In the genomic region with DNA sequence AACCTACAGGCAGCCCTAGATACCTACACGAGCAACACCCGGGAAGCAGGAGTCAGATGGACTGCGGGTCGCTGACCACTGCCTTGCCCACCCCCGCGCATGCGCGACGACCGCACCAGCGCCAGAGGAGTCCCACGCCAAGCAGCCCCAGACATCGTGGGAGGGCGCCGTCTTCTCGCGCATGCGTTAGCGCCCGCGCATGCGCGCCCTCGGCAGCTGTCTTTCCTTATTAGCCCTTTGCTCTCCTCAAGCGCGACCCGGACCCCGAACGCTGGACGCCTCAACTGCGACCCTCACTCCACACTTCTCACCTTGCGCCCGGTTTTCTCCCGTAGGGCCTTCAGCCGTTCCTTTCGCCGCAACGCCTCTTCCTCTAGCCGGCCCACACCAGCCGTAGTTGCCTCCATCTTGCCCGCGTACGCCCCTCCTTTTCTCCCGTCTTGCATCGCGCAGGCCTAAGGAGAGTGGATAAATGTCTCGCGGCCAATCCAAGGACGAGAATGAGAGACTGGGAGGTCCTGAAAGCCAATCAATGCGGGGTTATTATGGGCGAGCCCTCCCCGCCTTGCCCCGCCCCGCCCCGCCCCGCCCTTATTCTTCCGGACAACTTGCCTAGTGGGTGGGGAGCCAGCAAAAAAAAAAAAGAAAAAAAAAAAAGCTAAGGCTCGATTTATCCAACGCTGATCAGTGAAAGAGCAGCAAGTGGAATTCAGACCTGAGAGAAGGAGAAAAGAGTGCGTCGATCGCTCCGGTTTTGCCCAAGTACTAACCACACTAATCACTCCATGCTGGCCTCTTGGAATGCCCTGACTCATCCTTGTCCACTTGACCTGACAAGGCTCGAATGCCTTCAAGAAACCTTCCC, we compare ENCODE assay signal across 8 cellular contexts. TPM values are rescaled to one million over a fixed set of nuclear protein-coding genes. Genes with fewer than 3 reads are reported as not detected.
DNase-seq lines count a peak whose midpoint lies in the region; ATAC-seq lines count a peak whose summit lies in the region.

A gene (minus strand): TSS at position 420 of the 865 bp plus-strand sequence. CDS start 13 bp downstream, at position 407.

- no peak within 1 kb of the TSS for H2AFZ ChIP-seq in Karpas-422 (ENCODE audit: low read length)

- intact Hi-C loops in activated T-helper 1 cell treated with anti-CD3 and anti-CD28 coated beads, Interleukin-12 subunit alpha, Interleukin-12 subunit beta, Interleukin-2, Interleukin-4 antibody, amounts not matched to agents 30 ng/mL and 10 ng/mL and 1 ng/mL, durations not matched to agents 14 hours and 24 hours and 36 hours (cut with micrococcal nuclease) = loop anchor here (1.0 to 10.0 kb wide), 10 partner anchors 17 to 1282 kb away; a partner anchor contains a TSS

- H3K4me1 ChIP-seq in Karpas-422 (ENCODE audit: low read length) = peaks cover 68% of the 10 kb centered on the region

- H3K4me2 ChIP-seq in Karpas-422 (ENCODE audit: low read depth, low read length, poor library complexity, severe bottlenecking) = peak within 1 kb of the TSS; percentile 99

- peaks cover 75% of the 10 kb centered on the region for H3K79me2 ChIP-seq in Karpas-422 (ENCODE audit: low read length)

- H3K27me3 ChIP-seq in Karpas-422 (ENCODE audit: low read length) = no peaks in the 10 kb centered on the region

- no peaks in the 10 kb centered on the region for H3K9me3 ChIP-seq in Karpas-422 (ENCODE audit: low read length)

- DNase-seq in DMS53 treated with DMSO at 0.1 percent for 48 hours (lab: John Stamatoyannopoulos, UW; ENCODE audit: unreplicated experiment) (peak; percentile 69), Karpas-422 (peak; percentile 98), RKO (ENCODE audit: low spot score) (peak; percentile 100), fibroblast of gingiva (ENCODE audit: low read depth) (peak; percentile 99), naive B cell (peak; percentile 95)
- DNase-seq in activated T-helper 1 cell treated with anti-CD3 and anti-CD28 coated beads, Interleukin-12 subunit alpha, Interleukin-12 subunit beta, Interleukin-2, Interleukin-4 antibody, amounts not matched to agents 30 ng/mL and 10 ng/mL and 1 ng/mL, durations not matched to agents 14 hours and 24 hours and 36 hours (ENCODE audit: low spot score) = peak; percentile 93

- H3K9me2 ChIP-seq in Karpas-422 (replicated peaks; ENCODE audit: insufficient read depth, low read length) = no peaks in the 10 kb centered on the region

- peak within 1 kb of the TSS; percentile 100 for H3K27ac Mint-ChIP-seq in activated T-helper 1 cell treated with anti-CD3 and anti-CD28 coated beads, Interleukin-12 subunit alpha, Interleukin-12 subunit beta, Interleukin-2, Interleukin-4 antibody, amounts not matched to agents 30 ng/mL and 10 ng/mL and 1 ng/mL, durations not matched to agents 14 hours and 24 hours and 36 hours
- peak within 1 kb of the TSS; percentile 95 to 100 (median 98) for H3K27ac Mint-ChIP-seq in naive B cell
- peak within 1 kb of the TSS; percentile 98 for H3K27ac Mint-ChIP-seq in stimulated activated memory B cell treated with anti-CD40 and anti-IgM and Interleukin-4, amounts not matched to agents 10 μg/mL and 1 μg/mL and 100 μg/mL, for 72 hours

- peak within 1 kb of the TSS; percentile 97 for H3K4me3 Mint-ChIP-seq in activated T-helper 1 cell treated with anti-CD3 and anti-CD28 coated beads, Interleukin-12 subunit alpha, Interleukin-12 subunit beta, Interleukin-2, Interleukin-4 antibody, amounts not matched to agents 30 ng/mL and 10 ng/mL and 1 ng/mL, durations not matched to agents 14 hours and 24 hours and 36 hours
- H3K4me3 Mint-ChIP-seq in naive B cell = peak within 1 kb of the TSS; percentile 93 to 100 (median 100)
- H3K4me3 Mint-ChIP-seq in stimulated activated memory B cell treated with anti-CD40 and anti-IgM and Interleukin-4, amounts not matched to agents 10 μg/mL and 1 μg/mL and 100 μg/mL, for 72 hours = peak within 1 kb of the TSS; percentile 97

- peaks cover 15% of the 10 kb centered on the region for H3K36me3 Mint-ChIP-seq in activated T-helper 1 cell treated with anti-CD3 and anti-CD28 coated beads, Interleukin-12 subunit alpha, Interleukin-12 subunit beta, Interleukin-2, Interleukin-4 antibody, amounts not matched to agents 30 ng/mL and 10 ng/mL and 1 ng/mL, durations not matched to agents 14 hours and 24 hours and 36 hours (ENCODE audit: low read depth)
- H3K36me3 Mint-ChIP-seq in naive B cell = no peaks in the 10 kb centered on the region
- peaks cover 20% of the 10 kb centered on the region for H3K36me3 Mint-ChIP-seq in stimulated activated memory B cell treated with anti-CD40 and anti-IgM and Interleukin-4, amounts not matched to agents 10 μg/mL and 1 μg/mL and 100 μg/mL, for 72 hours

- peaks cover 8% of the 10 kb centered on the region for H3K36me3 ChIP-seq in Karpas-422 (ENCODE audit: insufficient read depth, low read length)

- H3K27ac ChIP-seq in Karpas-422 (ENCODE audit: low read length) = peak within 1 kb of the TSS; percentile 92

- H3K4me3 ChIP-seq in Karpas-422 (ENCODE audit: low read length) = peak within 1 kb of the TSS; percentile 95

- no peaks in the 10 kb centered on the region for H3K9me3 Mint-ChIP-seq in activated T-helper 1 cell treated with anti-CD3 and anti-CD28 coated beads, Interleukin-12 subunit alpha, Interleukin-12 subunit beta, Interleukin-2, Interleukin-4 antibody, amounts not matched to agents 30 ng/mL and 10 ng/mL and 1 ng/mL, durations not matched to agents 14 hours and 24 hours and 36 hours
- H3K9me3 Mint-ChIP-seq in naive B cell = no peaks in the 10 kb centered on the region
- no peaks in the 10 kb centered on the region for H3K9me3 Mint-ChIP-seq in stimulated activated memory B cell treated with anti-CD40 and anti-IgM and Interleukin-4, amounts not matched to agents 10 μg/mL and 1 μg/mL and 100 μg/mL, for 72 hours

- H3K4me1 Mint-ChIP-seq in activated T-helper 1 cell treated with anti-CD3 and anti-CD28 coated beads, Interleukin-12 subunit alpha, Interleukin-12 subunit beta, Interleukin-2, Interleukin-4 antibody, amounts not matched to agents 30 ng/mL and 10 ng/mL and 1 ng/mL, durations not matched to agents 14 hours and 24 hours and 36 hours (ENCODE audit: low read depth) = peaks cover 52% of the 10 kb centered on the region
- peaks cover 58 to 78% (median 62%) of the 10 kb centered on the region in 3 donors for H3K4me1 Mint-ChIP-seq in naive B cell
- H3K4me1 Mint-ChIP-seq in stimulated activated memory B cell treated with anti-CD40 and anti-IgM and Interleukin-4, amounts not matched to agents 10 μg/mL and 1 μg/mL and 100 μg/mL, for 72 hours = peaks cover 66% of the 10 kb centered on the region

- H3K9ac ChIP-seq in Karpas-422 (ENCODE audit: low read length) = peak within 1 kb of the TSS; percentile 98

- ATAC-seq in GM21786 (IDR thresholded peaks at IDR 0.05; ENCODE audit: unreplicated experiment) (peak; percentile 56), naive B cell (ENCODE audit: low read depth in 2 of 2) (peak; percentile 68 to 73)
- ATAC-seq in stimulated activated memory B cell treated with anti-CD40 and anti-IgM and Interleukin-4, amounts not matched to agents 10 μg/mL and 1 μg/mL and 100 μg/mL, for 72 hours = peak; percentile 88

- H4K20me1 ChIP-seq in Karpas-422 (ENCODE audit: insufficient read depth, low read depth, low read length) = peaks cover 12% of the 10 kb centered on the region

- no peaks in the 10 kb centered on the region for H3K27me3 Mint-ChIP-seq in activated T-helper 1 cell treated with anti-CD3 and anti-CD28 coated beads, Interleukin-12 subunit alpha, Interleukin-12 subunit beta, Interleukin-2, Interleukin-4 antibody, amounts not matched to agents 30 ng/mL and 10 ng/mL and 1 ng/mL, durations not matched to agents 14 hours and 24 hours and 36 hours (ENCODE audit: insufficient read depth)
- no peaks in the 10 kb centered on the region for H3K27me3 Mint-ChIP-seq in naive B cell
- no peaks in the 10 kb centered on the region for H3K27me3 Mint-ChIP-seq in stimulated activated memory B cell treated with anti-CD40 and anti-IgM and Interleukin-4, amounts not matched to agents 10 μg/mL and 1 μg/mL and 100 μg/mL, for 72 hours

RNA-seq across cellular contexts. Expression of the gene that starts here (rescaled TPM):
- total RNA-seq in Karpas-422 (2014; rRNA removed; shearing (Covaris generic); ENCODE audit: low replicate concordance) = 40.2 and 83.5 TPM in 2 replicates
- 68.7 and 69.1 TPM in 2 replicates for total RNA-seq in activated T-helper 1 cell treated with anti-CD3 and anti-CD28 coated beads, Interleukin-12 subunit alpha, Interleukin-12 subunit beta, Interleukin-2, Interleukin-4 antibody, amounts not matched to agents 30 ng/mL and 10 ng/mL and 1 ng/mL, durations not matched to agents 14 hours and 24 hours and 36 hours
- polyA plus RNA-seq in naive B cell (ENCODE audit: low read depth in 6 of 6) = 100 to 1,000 TPM; 119 to 157 (median 123) TPM

Comparison
In these comparisons a context has a peak if more than half of its experiments do, and no peak if none do; other contexts are left out.
1. Peak in every context shown above with its lines: DNase-seq, ATAC-seq, H3K4me3 ChIP-seq and H3K27ac ChIP-seq.